In the genomic region with DNA sequence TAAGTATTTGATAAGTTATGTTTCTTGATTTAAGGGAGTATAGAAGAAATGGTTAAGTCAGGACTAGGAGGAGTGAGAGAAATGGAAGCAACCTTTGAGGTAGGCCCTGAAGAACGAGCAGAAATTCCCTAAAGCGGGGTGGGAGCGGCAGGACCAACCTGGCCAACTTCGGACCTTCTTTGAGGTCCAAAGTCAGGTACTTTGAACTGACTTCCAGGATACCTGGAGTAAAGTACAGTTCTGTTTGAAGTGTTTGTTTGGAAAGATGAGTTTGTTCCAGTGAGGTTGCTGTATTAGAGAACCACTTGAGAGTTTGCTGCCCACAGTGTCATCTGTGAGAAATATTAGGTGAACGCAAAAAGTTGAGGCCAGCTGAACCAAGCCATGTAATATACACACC, we compare ENCODE assay signal across 21 cellular contexts. TPM values are rescaled to one million over a fixed set of nuclear protein-coding genes. Genes with fewer than 3 reads are reported as not detected.
A peak's percentile ranks its signal among the peaks of the same experiment; 100 is the strongest.
DNase-seq lines count a peak whose midpoint lies in the region; ATAC-seq and TF ChIP-seq lines count a peak whose summit lies in the region.
"Had no signal": no experiment of that assay in that cellular context is flagged by ENCODE, and none has a peak within 500 bp of the region (broad histone marks: within the 10 kb centered on the region; RNA-seq: fewer than 3 reads in every experiment).

No MANE protein-coding gene starts in this region.

- peaks cover 5 to 17% of the 10 kb centered on the region in 2 donors for H3K36me3 Mint-ChIP-seq in activated T-cell treated with anti-CD3 and anti-CD28 coated beads, Interleukin-2, amount 50 U/mL, for 72 hours (ENCODE audit: insufficient read depth in 2 of 2)
- H3K36me3 Mint-ChIP-seq in activated T-cell treated with anti-CD3 and anti-CD28 coated beads, Interleukin-2, amount 50 U/mL, for 4 hours (ENCODE audit: insufficient read depth) = peaks cover 18% of the 10 kb centered on the region
- peaks cover 55% of the 10 kb centered on the region for H3K36me3 Mint-ChIP-seq in stimulated activated effector memory CD8-positive, alpha-beta T cell treated with anti-CD3 and anti-CD28 coated beads, Interleukin-12 subunit alpha, Interleukin-12 subunit beta, amount 100 ng/mL, for 72 hours

- H3F3A ChIP-seq in SU-DHL-6 (ENCODE audit: insufficient read depth) = peaks cover 17% of the 10 kb centered on the region; the same call in 1 of the 2 replicates

- ATAC-seq in activated T-cell treated with anti-CD3 and anti-CD28 coated beads, Interleukin-2, amount 50 U/mL, for 72 hours (replicated peaks in 1 of 2) = no peak
- no peak for ATAC-seq in activated T-cell treated with anti-CD3 and anti-CD28 coated beads, Interleukin-2, amount 50 U/mL, for 4 hours
- ATAC-seq in stimulated activated effector memory CD8-positive, alpha-beta T cell treated with anti-CD3 and anti-CD28 coated beads, Interleukin-12 subunit alpha, Interleukin-12 subunit beta, amount 100 ng/mL, for 72 hours = no peak
- no peak for ATAC-seq in GM18867 (IDR thresholded peaks at IDR 0.05; ENCODE audit: unreplicated experiment)
- ATAC-seq: pancreas, upper lobe of right lung had no signal

- peaks cover 96% of the 10 kb centered on the region for H3K79me2 ChIP-seq in SU-DHL-6 (ENCODE audit: insufficient read depth, low read length)

- H4K20me1 ChIP-seq in SU-DHL-6 (ENCODE audit: low read depth, low read length) = peaks cover 36% of the 10 kb centered on the region

- no peaks in the 10 kb centered on the region for H3K9me2 ChIP-seq in SU-DHL-6 (replicated peaks; ENCODE audit: insufficient read depth, low read length)

- H3K9me3 ChIP-seq in SU-DHL-6 (ENCODE audit: insufficient read depth, low read length) = no peaks in the 10 kb centered on the region
- H3K9me3 ChIP-seq: pancreas, sigmoid colon, stomach, upper lobe of right lung had no signal

- TF ChIP-seq CTCF in SU-DHL-6 (IDR thresholded peaks at IDR 0.05; ENCODE audit: insufficient read depth, low read length, poor library complexity, severe bottlenecking) (no peak), lower leg skin (IDR thresholded peaks at IDR 0.05) (no peak)

- peak overlapping the region; percentile 15 to 27 for H3K4me3 Mint-ChIP-seq in activated T-cell treated with anti-CD3 and anti-CD28 coated beads, Interleukin-2, amount 50 U/mL, for 72 hours
- H3K4me3 Mint-ChIP-seq in activated T-cell treated with anti-CD3 and anti-CD28 coated beads, Interleukin-2, amount 50 U/mL, for 4 hours = no peak overlapping the region
- H3K4me3 Mint-ChIP-seq in stimulated activated effector memory CD8-positive, alpha-beta T cell treated with anti-CD3 and anti-CD28 coated beads, Interleukin-12 subunit alpha, Interleukin-12 subunit beta, amount 100 ng/mL, for 72 hours = peak overlapping the region; percentile 55
- H3K4me3 Mint-ChIP-seq: H9 had no signal

- peaks cover 6% of the 10 kb centered on the region; the same call in 1 of the 2 replicates for H3K36me3 ChIP-seq in SU-DHL-6 (ENCODE audit: low read length)
- H3K36me3 ChIP-seq: pancreas, sigmoid colon, stomach, upper lobe of right lung had no signal

- peaks cover 95% of the 10 kb centered on the region for H3K4me1 Mint-ChIP-seq in activated T-cell treated with anti-CD3 and anti-CD28 coated beads, Interleukin-2, amount 50 U/mL, for 72 hours (ENCODE audit: low read depth)
- peaks cover 94% of the 10 kb centered on the region for H3K4me1 Mint-ChIP-seq in activated T-cell treated with anti-CD3 and anti-CD28 coated beads, Interleukin-2, amount 50 U/mL, for 4 hours (ENCODE audit: low read depth)
- H3K4me1 Mint-ChIP-seq in stimulated activated effector memory CD8-positive, alpha-beta T cell treated with anti-CD3 and anti-CD28 coated beads, Interleukin-12 subunit alpha, Interleukin-12 subunit beta, amount 100 ng/mL, for 72 hours = peaks cover 93% of the 10 kb centered on the region

- no peaks in the 10 kb centered on the region for H3K27me3 ChIP-seq in SU-DHL-6 (ENCODE audit: low read length)
- H3K27me3 ChIP-seq: pancreas, sigmoid colon, stomach, upper lobe of right lung had no signal

- no peak for DNase-seq in activated T-cell treated with anti-CD3 and anti-CD28 coated beads, Interleukin-2, amount 50 U/mL, for 72 hours
- no peak for DNase-seq in activated T-cell treated with anti-CD3 and anti-CD28 coated beads, Interleukin-2, amount 50 U/mL, for 4 hours
- DNase-seq in iPS-NIHi7 (ENCODE audit: extremely low spot score) (peak; percentile 2), NCI-H524 (lab: John Stamatoyannopoulos, UW) (no peak), lower leg skin (ENCODE audit: low spot score in 2 of 2) (no peak)
- DNase-seq in stimulated activated effector memory CD8-positive, alpha-beta T cell treated with anti-CD3 and anti-CD28 coated beads, Interleukin-12 subunit alpha, Interleukin-12 subunit beta, amount 100 ng/mL, for 72 hours (ENCODE audit: low spot score in 2 of 2) = no peak
- DNase-seq: ACHN; activated CD4-positive, CD25-positive, alpha-beta regulatory T cell; activated gamma-delta T cell treated with Interleukin-2 at 50 U/mL for 16 hours; foreskin melanocyte; H9; NCI-H187 treated with DMSO at 0.1 percent for 48 hours; pancreas; Right ventricle myocardium superior; sigmoid colon; stimulated activated CD4-positive, alpha-beta T cell treated with anti-CD3 and anti-CD28 coated beads, Interleukin-1b, Interleukin-23, amount 100 ng/mL, for 48 hours; stomach; upper lobe of right lung had no signal

- no peak overlapping the region for H3K9ac ChIP-seq in SU-DHL-6 (ENCODE audit: low read length)

- H3K27ac Mint-ChIP-seq in activated T-cell treated with anti-CD3 and anti-CD28 coated beads, Interleukin-2, amount 50 U/mL, for 72 hours = peak overlapping the region; percentile 63
- H3K27ac Mint-ChIP-seq in stimulated activated effector memory CD8-positive, alpha-beta T cell treated with anti-CD3 and anti-CD28 coated beads, Interleukin-12 subunit alpha, Interleukin-12 subunit beta, amount 100 ng/mL, for 72 hours = peak overlapping the region; percentile 18

- H2AFZ ChIP-seq in SU-DHL-6 (ENCODE audit: low read depth, low read length, severe bottlenecking) = no peak overlapping the region

- H3K9me3 Mint-ChIP-seq in activated T-cell treated with anti-CD3 and anti-CD28 coated beads, Interleukin-2, amount 50 U/mL, for 72 hours = no peaks in the 10 kb centered on the region
- H3K9me3 Mint-ChIP-seq in activated T-cell treated with anti-CD3 and anti-CD28 coated beads, Interleukin-2, amount 50 U/mL, for 4 hours = no peaks in the 10 kb centered on the region
- H3K9me3 Mint-ChIP-seq in stimulated activated effector memory CD8-positive, alpha-beta T cell treated with anti-CD3 and anti-CD28 coated beads, Interleukin-12 subunit alpha, Interleukin-12 subunit beta, amount 100 ng/mL, for 72 hours = no peaks in the 10 kb centered on the region
- H3K9me3 Mint-ChIP-seq: H9 had no signal

- peak overlapping the region; percentile 41 for H3K4me2 ChIP-seq in SU-DHL-6 (ENCODE audit: low read depth, low read length, poor library complexity, severe bottlenecking)

- H3K4me3 ChIP-seq in SU-DHL-6 (ENCODE audit: insufficient read depth, low read length, poor library complexity, severe bottlenecking) (no peak overlapping the region), lower leg skin (ENCODE audit: low read depth, poor library complexity, severe bottlenecking) (no peak overlapping the region)
- H3K4me3 ChIP-seq: coronary artery, pancreas, sigmoid colon, stomach, upper lobe of right lung had no signal

- TF ChIP-seq POLR2A in lower leg skin (IDR thresholded peaks at IDR 0.05) = no peak

- H3K27ac ChIP-seq in SU-DHL-6 (ENCODE audit: low read depth, low read length) = no peak overlapping the region
- H3K27ac ChIP-seq: coronary artery, sigmoid colon, upper lobe of right lung had no signal

- WGBS in lower leg skin, 2 donors = 93 to 94% methylated on average over 5 of the region's 5 CpGs

- intact Hi-C loops in lower leg skin (cut with DNase I; ENCODE audit: low total_unique reads) = no loop called here

- no peaks in the 10 kb centered on the region for H3K27me3 Mint-ChIP-seq in activated T-cell treated with anti-CD3 and anti-CD28 coated beads, Interleukin-2, amount 50 U/mL, for 72 hours (ENCODE audit: low read depth)
- H3K27me3 Mint-ChIP-seq in activated T-cell treated with anti-CD3 and anti-CD28 coated beads, Interleukin-2, amount 50 U/mL, for 4 hours (ENCODE audit: low read depth) = no peaks in the 10 kb centered on the region

RNA-seq across cellular contexts. Expression of gene RNF4, which starts 11.7 kb away (rescaled TPM):
- total RNA-seq in activated T-cell treated with anti-CD3 and anti-CD28 coated beads, Interleukin-2, amount 50 U/mL, for 72 hours = 10 to 100 TPM; 86.3 to 97.0 TPM
- total RNA-seq in activated T-cell treated with anti-CD3 and anti-CD28 coated beads, Interleukin-2, amount 50 U/mL, for 4 hours = 100 to 1,000 TPM in 1 of 3 donors, 10 to 100 TPM in 2; 96.7 to 105 (median 97.4) TPM
- 10 to 100 TPM; 30.4 to 44.0 (median 37.9) TPM for total RNA-seq in lower leg skin

RNA-seq across cellular contexts. Expression of gene FAM193A, which starts 55.8 kb away (rescaled TPM):
- 10 to 100 TPM; 36.2 to 36.5 TPM for total RNA-seq in activated T-cell treated with anti-CD3 and anti-CD28 coated beads, Interleukin-2, amount 50 U/mL, for 72 hours
- 10 to 100 TPM; 24.7 to 25.3 (median 24.9) TPM for total RNA-seq in activated T-cell treated with anti-CD3 and anti-CD28 coated beads, Interleukin-2, amount 50 U/mL, for 4 hours
- 10 to 100 TPM; 16.3 to 38.6 (median 25.7) TPM for total RNA-seq in lower leg skin
